Comparison of ENCODE assay signal across 1 cellular context in the genomic region with DNA sequence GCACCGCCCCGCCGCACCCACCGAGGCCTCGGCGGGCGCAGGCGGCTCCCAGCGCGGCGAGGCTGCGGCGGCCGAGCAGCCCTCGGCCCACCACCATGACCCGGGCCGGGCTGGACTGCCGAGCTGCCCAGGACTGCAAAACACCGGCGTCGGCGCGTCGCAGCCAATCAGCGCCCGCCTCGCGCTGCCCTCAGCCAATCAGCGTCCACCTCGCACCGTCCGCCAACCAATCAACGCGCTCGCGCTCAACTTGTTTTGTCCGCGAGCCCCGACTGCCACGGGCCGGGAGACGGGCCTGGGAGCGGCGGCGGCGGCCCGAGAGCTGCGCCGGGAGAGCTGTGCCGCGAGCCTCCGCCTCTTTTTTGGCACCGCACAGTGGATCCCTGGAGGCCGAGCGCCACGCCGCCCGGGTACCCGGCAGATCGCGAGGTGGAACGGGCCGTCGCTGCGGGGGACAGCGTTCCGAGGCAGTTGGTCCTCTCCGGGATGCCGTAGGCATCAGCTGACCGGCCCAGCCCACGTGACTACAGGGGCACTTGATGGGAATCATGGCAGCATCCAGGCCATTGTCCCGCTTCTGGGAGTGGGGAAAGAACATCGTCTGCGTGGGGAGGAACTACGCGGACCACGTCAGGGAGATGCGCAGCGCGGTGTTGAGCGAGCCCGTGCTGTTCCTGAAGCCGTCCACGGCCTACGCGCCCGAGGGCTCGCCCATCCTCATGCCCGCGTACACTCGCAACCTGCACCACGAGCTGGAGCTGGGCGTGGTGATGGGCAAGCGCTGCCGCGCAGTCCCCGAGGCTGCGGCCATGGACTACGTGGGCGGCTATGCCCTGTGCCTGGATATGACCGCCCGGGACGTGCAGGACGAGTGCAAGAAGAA.
TF ChIP-seq lines count a peak whose summit lies in the region.

TSS of gene FAHD1 (plus strand) at position 516 of the 883 bp plus-strand sequence. CDS start at position 549, 33 bp downstream.
TSS of gene HAGH (minus strand) at position 135 of the 883 bp plus-strand sequence. CDS start at position 97, 38 bp downstream.

TF ChIP-seq in HepG2, 621 proteins besides CTCF, POLR2A, EP300 and RAD21 (continued from another document and continues in another):
- TF ChIP-seq DBP (CRISPR knock-in tag; IDR thresholded peaks at IDR 0.05; ENCODE audit: not compliant biosample characterization) (peak; percentile 59), MTA3 (CRISPR knock-in tag; IDR thresholded peaks at IDR 0.05) (no peak), ZNF572 (CRISPR knock-in tag; IDR thresholded peaks at IDR 0.05) (peak; percentile 89; the same call in 1 of the 2 replicates), NR0B2 (CRISPR knock-in tag; IDR thresholded peaks at IDR 0.05) (peak; percentile 86), REPIN1 (CRISPR knock-in tag; IDR thresholded peaks at IDR 0.05; ENCODE audit: borderline replicate concordance, low read depth) (peak; percentile 94), AHR (CRISPR knock-in tag; IDR thresholded peaks at IDR 0.05) (no peak; the same call in 1 of the 2 replicates), ZNF589 (CRISPR knock-in tag; conservative IDR thresholded peaks at IDR 0.05) (peak; percentile 76; the same call in 1 of the 2 replicates), RXRB (CRISPR knock-in tag; IDR thresholded peaks at IDR 0.05; ENCODE audit: borderline replicate concordance) (peak; percentile 63), KMT2A (CRISPR knock-in tag; IDR thresholded peaks at IDR 0.05) (peak; percentile 89), TRIM22 (IDR thresholded peaks at IDR 0.05) (no peak), ZNF337 (CRISPR knock-in tag; IDR thresholded peaks at IDR 0.05; ENCODE audit: borderline replicate concordance, low read depth) (no peak; the same call in 1 of the 2 replicates), SP4 (CRISPR knock-in tag; IDR thresholded peaks at IDR 0.05) (peak; percentile 62; the same call in 1 of the 2 replicates), ZNF20 (CRISPR knock-in tag; IDR thresholded peaks at IDR 0.05) (0 out of 2 replicates have a peak, but pooled peaks have one; percentile 56), ZNF761 (CRISPR knock-in tag; conservative IDR thresholded peaks at IDR 0.05) (no peak), RFX5 (IDR thresholded peaks at IDR 0.05; ENCODE audit: low read depth, low read length) (peak; percentile 84), ZNF652 (CRISPR knock-in tag; IDR thresholded peaks at IDR 0.05; ENCODE audit: borderline replicate concordance, low read depth) (no peak), PRPF4 (IDR thresholded peaks at IDR 0.05; ENCODE audit: low read depth, low read length, poor library complexity, severe bottlenecking) (no peak), ARID4A (CRISPR knock-in tag; IDR thresholded peaks at IDR 0.05; ENCODE audit: borderline replicate concordance) (peak; percentile 99), NONO (IDR thresholded peaks at IDR 0.05) (no peak), NONO (CRISPR knock-in tag; conservative IDR thresholded peaks at IDR 0.05) (peak; percentile 90), PHF5A (CRISPR knock-in tag; IDR thresholded peaks at IDR 0.05; ENCODE audit: low read depth, unreplicated experiment) (peak; percentile 84), MATR3 (CRISPR knock-in tag; IDR thresholded peaks at IDR 0.05) (no peak), MLX (CRISPR knock-in tag; IDR thresholded peaks at IDR 0.05) (peak; percentile 69; the same call in 1 of the 2 replicates), TCF7L2 (IDR thresholded peaks at IDR 0.05; ENCODE audit: low read depth, low read length) (no peak), SAP130 (CRISPR knock-in tag; IDR thresholded peaks at IDR 0.05; ENCODE audit: low read depth) (peak; percentile 100), ZNF350 (CRISPR knock-in tag; IDR thresholded peaks at IDR 0.05; ENCODE audit: borderline replicate concordance, low read depth) (peak; percentile 92), PRDM15 (CRISPR knock-in tag; IDR thresholded peaks at IDR 0.05) (no peak), FOXA1 (IDR thresholded peaks at IDR 0.05) (no peak), FOXA1 (CRISPR knock-in tag; IDR thresholded peaks at IDR 0.05) (0 out of 2 replicates have a peak, but pooled peaks have one; percentile 24), PLSCR1 (CRISPR knock-in tag; IDR thresholded peaks at IDR 0.05; ENCODE audit: borderline replicate concordance) (no peak)
- TF ChIP-seq, protein P1, sequence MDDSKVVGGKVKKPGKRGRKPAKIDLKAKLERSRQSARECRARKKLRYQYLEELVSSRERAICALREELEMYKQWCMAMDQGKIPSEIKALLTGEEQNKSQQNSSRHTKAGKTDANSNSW (CRISPR knock-in tag; IDR thresholded peaks at IDR 0.05; ENCODE audit: borderline replicate concordance) = 0 out of 2 replicates have a peak, but pooled peaks have one; percentile 45
- TF ChIP-seq, protein P2, sequence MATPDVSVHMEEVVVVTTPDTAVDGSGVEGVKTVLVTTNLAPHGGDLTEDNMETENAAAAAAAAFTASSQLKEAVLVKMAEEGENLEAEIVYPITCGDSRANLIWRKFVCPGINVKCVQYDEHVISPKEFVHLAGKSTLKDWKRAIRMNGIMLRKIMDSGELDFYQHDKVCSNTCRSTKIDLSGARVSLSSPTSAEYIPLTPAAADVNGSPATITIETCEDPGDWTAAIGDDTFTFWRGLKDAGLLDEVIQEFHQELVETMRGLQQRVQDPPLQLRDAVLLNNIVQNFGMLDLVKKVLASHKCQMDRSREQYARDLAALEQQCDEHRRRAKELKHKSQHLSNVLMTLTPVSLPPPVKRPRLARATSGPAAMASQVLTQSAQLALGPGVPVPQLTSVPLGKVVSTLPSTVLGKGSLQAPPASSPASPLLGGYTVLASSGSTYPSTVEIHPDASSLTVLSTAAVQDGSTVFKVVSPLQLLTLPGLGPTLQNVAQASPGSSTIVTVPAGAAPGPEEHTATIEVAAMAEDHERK (CRISPR knock-in tag; IDR thresholded peaks at IDR 0.05; ENCODE audit: low read depth) = peak; percentile 19; the same call in 1 of the 2 replicates
- TF ChIP-seq, protein P3, sequence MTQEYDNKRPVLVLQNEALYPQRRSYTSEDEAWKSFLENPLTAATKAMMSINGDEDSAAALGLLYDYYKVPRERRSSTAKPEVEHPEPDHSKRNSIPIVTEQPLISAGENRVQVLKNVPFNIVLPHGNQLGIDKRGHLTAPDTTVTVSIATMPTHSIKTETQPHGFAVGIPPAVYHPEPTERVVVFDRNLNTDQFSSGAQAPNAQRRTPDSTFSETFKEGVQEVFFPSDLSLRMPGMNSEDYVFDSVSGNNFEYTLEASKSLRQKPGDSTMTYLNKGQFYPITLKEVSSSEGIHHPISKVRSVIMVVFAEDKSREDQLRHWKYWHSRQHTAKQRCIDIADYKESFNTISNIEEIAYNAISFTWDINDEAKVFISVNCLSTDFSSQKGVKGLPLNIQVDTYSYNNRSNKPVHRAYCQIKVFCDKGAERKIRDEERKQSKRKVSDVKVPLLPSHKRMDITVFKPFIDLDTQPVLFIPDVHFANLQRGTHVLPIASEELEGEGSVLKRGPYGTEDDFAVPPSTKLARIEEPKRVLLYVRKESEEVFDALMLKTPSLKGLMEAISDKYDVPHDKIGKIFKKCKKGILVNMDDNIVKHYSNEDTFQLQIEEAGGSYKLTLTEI (CRISPR knock-in tag; conservative IDR thresholded peaks at IDR 0.05) = no peak
- TF ChIP-seq, protein P4, sequence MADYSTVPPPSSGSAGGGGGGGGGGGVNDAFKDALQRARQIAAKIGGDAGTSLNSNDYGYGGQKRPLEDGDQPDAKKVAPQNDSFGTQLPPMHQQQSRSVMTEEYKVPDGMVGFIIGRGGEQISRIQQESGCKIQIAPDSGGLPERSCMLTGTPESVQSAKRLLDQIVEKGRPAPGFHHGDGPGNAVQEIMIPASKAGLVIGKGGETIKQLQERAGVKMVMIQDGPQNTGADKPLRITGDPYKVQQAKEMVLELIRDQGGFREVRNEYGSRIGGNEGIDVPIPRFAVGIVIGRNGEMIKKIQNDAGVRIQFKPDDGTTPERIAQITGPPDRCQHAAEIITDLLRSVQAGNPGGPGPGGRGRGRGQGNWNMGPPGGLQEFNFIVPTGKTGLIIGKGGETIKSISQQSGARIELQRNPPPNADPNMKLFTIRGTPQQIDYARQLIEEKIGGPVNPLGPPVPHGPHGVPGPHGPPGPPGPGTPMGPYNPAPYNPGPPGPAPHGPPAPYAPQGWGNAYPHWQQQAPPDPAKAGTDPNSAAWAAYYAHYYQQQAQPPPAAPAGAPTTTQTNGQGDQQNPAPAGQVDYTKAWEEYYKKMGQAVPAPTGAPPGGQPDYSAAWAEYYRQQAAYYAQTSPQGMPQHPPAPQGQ (CRISPR knock-in tag; IDR thresholded peaks at IDR 0.05; ENCODE audit: borderline replicate concordance) = no peak
